ENCODE assay signal across 8 cellular contexts in the genomic region with DNA sequence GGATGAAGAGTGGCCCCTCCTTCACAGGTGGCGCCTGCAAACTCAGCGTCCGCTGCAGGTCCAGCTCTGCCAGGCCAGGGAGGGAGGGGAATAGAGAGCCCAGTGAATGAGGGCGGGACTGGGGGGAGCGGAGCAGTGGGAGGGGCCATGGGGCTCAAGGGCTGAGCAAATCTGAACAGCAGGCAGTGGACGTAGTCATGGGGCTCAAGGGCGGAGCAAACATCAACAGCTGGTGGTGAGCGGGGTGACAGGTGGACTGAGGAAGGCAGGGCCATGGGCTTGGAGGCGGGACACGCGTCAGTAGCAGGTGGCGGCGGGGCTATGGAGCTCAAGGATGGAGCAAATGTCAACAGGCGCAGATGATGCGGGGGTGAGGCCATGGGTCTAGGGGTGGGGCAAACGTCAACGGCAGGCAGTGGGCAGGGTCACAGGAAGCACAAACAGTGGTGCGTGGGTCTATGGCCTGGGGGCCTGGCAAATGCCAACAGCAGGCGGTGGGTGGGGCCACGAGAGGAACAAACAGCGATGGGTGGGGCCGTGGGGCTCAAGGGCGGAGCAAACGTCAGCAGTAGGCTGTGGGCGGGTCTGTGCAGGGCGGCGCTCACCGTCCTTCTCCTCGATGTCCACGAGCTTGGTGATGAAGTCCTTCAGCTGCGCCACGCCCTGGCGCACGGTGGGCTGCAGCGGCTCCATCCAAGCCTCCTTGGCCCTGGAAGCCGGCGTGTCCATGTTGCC. TPM values are rescaled to one million over a fixed set of nuclear protein-coding genes. Genes with fewer than 3 reads are reported as not detected.
DNase-seq lines count a peak whose midpoint lies in the region; ATAC-seq and TF ChIP-seq lines count a peak whose summit lies in the region.
"Not testable (repeated sequence)": the region's sequence is repeated elsewhere in the genome, so short reads cannot be mapped to it uniquely, and the experiment has no call there.
"Had no signal": no experiment of that assay in that cellular context is flagged by ENCODE, and none has a peak within 500 bp of the region (broad histone marks: within the 10 kb centered on the region; RNA-seq: fewer than 3 reads in every experiment).

No MANE protein-coding gene starts in this region.

- H3K27me3 ChIP-seq in RWPE2 (ENCODE audit: insufficient read depth, poor library complexity, severe bottlenecking) = not testable (repeated sequence)

- ATAC-seq in GM18909 (IDR thresholded peaks at IDR 0.05; ENCODE audit: poor library complexity, unreplicated experiment) (peak; percentile 77), GM21515 (IDR thresholded peaks at IDR 0.05; ENCODE audit: unreplicated experiment) (peak; percentile 68), HG02798 (IDR thresholded peaks at IDR 0.05; ENCODE audit: poor library complexity, unreplicated experiment) (peak; percentile 77), HG03159 (IDR thresholded peaks at IDR 0.05; ENCODE audit: unreplicated experiment) (peak; percentile 69), RWPE2 (ENCODE audit: low read depth) (peak; percentile 74), naive B cell (ENCODE audit: low read depth in 2 of 2) (peak; percentile 83 to 85)
- ATAC-seq in central memory CD8-positive, alpha-beta T cell (replicated peaks; ENCODE audit: extremely low read depth, poor library complexity, severe bottlenecking) = peak; percentile 80

- not testable (repeated sequence) for H3K9me3 Mint-ChIP-seq in central memory CD8-positive, alpha-beta T cell; naive B cell

- not testable (repeated sequence) for H3K4me1 ChIP-seq in RWPE2 (ENCODE audit: insufficient read depth, poor library complexity, severe bottlenecking)

- not testable (repeated sequence) for DNase-seq in RWPE2 (ENCODE audit: low spot score); central memory CD8-positive, alpha-beta T cell (ENCODE audit: low spot score in 2 of 2); naive B cell

- TF ChIP-seq CTCF in RWPE2 (IDR thresholded peaks at IDR 0.05; ENCODE audit: poor library complexity, severe bottlenecking) = not testable (repeated sequence)

- not testable (repeated sequence) for H3K27ac ChIP-seq in RWPE2 (ENCODE audit: poor library complexity, severe bottlenecking)

- not testable (repeated sequence) for H3K9me3 ChIP-seq in RWPE2 (ENCODE audit: severe bottlenecking)

- not testable (repeated sequence) for H3K4me3 ChIP-seq in RWPE2 (ENCODE audit: severe bottlenecking)

- H3K36me3 ChIP-seq in RWPE2 (ENCODE audit: low read depth) = not testable (repeated sequence)

- not testable (repeated sequence) for H3K36me3 Mint-ChIP-seq in central memory CD8-positive, alpha-beta T cell (ENCODE audit: insufficient read depth); naive B cell

- H3K27me3 Mint-ChIP-seq in central memory CD8-positive, alpha-beta T cell; naive B cell: not testable (repeated sequence)

- not testable (repeated sequence) for H3K4me3 Mint-ChIP-seq in central memory CD8-positive, alpha-beta T cell; naive B cell

- H3K27ac Mint-ChIP-seq in central memory CD8-positive, alpha-beta T cell (ENCODE audit: low read depth); naive B cell: not testable (repeated sequence)

- not testable (repeated sequence) for H3K4me1 Mint-ChIP-seq in central memory CD8-positive, alpha-beta T cell; naive B cell

RNA-seq across cellular contexts. Expression of a gene that starts 17.0 kb away (rescaled TPM):
- polyA plus RNA-seq in naive B cell (ENCODE audit: low read depth in 6 of 6) = 1 to 10 TPM in 5 of 6 donors, under 1 TPM in 1; 0.76 to 6.2 (median 2.7) TPM

RNA-seq across cellular contexts. Expression of a gene that starts 38.3 kb away (rescaled TPM):
- under 1 TPM in 3 of 6 donors, not detected in 3; 0.30 to 0.43 (median 0.42) TPM for polyA plus RNA-seq in naive B cell (ENCODE audit: low read depth in 6 of 6)
- polyA plus RNA-seq: adipose tissue had no signal

RNA-seq across cellular contexts. Expression of a gene that starts 45.9 kb away (rescaled TPM):
- polyA plus RNA-seq in naive B cell (ENCODE audit: low read depth in 6 of 6) = 10 to 100 TPM in 5 of 6 donors, 1 to 10 TPM in 1; 8.6 to 29.8 (median 23.3) TPM
